In the genomic region with DNA sequence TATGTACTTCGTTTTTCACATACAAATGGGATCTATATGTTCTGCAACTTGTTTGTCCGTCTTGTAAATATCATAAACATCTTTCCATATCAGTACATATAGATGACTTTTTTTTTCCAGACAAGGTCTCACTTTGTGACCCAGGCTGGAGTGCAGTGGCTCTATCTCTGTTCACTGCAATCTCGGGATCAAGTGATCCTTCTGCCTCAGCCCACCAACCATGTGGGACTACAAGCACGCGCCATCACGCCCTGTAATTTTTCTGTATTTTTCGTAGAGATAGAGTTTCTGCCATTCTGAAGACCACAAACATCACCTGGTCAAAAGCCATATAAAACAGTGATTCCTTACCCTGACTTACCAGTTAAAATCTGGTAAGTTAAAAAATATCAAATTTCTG, we compare ENCODE assay signal across 1 cellular context.
TF ChIP-seq lines count a peak whose summit lies in the region.

No MANE protein-coding gene starts in this region.

TF ChIP-seq in K562, 482 proteins besides CTCF, POLR2A, EP300 and RAD21 (continued from another document):
- TF ChIP-seq, protein P1, sequence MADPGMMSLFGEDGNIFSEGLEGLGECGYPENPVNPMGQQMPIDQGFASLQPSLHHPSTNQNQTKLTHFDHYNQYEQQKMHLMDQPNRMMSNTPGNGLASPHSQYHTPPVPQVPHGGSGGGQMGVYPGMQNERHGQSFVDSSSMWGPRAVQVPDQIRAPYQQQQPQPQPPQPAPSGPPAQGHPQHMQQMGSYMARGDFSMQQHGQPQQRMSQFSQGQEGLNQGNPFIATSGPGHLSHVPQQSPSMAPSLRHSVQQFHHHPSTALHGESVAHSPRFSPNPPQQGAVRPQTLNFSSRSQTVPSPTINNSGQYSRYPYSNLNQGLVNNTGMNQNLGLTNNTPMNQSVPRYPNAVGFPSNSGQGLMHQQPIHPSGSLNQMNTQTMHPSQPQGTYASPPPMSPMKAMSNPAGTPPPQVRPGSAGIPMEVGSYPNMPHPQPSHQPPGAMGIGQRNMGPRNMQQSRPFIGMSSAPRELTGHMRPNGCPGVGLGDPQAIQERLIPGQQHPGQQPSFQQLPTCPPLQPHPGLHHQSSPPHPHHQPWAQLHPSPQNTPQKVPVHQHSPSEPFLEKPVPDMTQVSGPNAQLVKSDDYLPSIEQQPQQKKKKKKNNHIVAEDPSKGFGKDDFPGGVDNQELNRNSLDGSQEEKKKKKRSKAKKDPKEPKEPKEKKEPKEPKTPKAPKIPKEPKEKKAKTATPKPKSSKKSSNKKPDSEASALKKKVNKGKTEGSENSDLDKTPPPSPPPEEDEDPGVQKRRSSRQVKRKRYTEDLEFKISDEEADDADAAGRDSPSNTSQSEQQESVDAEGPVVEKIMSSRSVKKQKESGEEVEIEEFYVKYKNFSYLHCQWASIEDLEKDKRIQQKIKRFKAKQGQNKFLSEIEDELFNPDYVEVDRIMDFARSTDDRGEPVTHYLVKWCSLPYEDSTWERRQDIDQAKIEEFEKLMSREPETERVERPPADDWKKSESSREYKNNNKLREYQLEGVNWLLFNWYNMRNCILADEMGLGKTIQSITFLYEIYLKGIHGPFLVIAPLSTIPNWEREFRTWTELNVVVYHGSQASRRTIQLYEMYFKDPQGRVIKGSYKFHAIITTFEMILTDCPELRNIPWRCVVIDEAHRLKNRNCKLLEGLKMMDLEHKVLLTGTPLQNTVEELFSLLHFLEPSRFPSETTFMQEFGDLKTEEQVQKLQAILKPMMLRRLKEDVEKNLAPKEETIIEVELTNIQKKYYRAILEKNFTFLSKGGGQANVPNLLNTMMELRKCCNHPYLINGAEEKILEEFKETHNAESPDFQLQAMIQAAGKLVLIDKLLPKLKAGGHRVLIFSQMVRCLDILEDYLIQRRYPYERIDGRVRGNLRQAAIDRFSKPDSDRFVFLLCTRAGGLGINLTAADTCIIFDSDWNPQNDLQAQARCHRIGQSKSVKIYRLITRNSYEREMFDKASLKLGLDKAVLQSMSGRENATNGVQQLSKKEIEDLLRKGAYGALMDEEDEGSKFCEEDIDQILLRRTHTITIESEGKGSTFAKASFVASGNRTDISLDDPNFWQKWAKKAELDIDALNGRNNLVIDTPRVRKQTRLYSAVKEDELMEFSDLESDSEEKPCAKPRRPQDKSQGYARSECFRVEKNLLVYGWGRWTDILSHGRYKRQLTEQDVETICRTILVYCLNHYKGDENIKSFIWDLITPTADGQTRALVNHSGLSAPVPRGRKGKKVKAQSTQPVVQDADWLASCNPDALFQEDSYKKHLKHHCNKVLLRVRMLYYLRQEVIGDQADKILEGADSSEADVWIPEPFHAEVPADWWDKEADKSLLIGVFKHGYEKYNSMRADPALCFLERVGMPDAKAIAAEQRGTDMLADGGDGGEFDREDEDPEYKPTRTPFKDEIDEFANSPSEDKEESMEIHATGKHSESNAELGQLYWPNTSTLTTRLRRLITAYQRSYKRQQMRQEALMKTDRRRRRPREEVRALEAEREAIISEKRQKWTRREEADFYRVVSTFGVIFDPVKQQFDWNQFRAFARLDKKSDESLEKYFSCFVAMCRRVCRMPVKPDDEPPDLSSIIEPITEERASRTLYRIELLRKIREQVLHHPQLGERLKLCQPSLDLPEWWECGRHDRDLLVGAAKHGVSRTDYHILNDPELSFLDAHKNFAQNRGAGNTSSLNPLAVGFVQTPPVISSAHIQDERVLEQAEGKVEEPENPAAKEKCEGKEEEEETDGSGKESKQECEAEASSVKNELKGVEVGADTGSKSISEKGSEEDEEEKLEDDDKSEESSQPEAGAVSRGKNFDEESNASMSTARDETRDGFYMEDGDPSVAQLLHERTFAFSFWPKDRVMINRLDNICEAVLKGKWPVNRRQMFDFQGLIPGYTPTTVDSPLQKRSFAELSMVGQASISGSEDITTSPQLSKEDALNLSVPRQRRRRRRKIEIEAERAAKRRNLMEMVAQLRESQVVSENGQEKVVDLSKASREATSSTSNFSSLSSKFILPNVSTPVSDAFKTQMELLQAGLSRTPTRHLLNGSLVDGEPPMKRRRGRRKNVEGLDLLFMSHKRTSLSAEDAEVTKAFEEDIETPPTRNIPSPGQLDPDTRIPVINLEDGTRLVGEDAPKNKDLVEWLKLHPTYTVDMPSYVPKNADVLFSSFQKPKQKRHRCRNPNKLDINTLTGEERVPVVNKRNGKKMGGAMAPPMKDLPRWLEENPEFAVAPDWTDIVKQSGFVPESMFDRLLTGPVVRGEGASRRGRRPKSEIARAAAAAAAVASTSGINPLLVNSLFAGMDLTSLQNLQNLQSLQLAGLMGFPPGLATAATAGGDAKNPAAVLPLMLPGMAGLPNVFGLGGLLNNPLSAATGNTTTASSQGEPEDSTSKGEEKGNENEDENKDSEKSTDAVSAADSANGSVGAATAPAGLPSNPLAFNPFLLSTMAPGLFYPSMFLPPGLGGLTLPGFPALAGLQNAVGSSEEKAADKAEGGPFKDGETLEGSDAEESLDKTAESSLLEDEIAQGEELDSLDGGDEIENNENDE (IDR thresholded peaks at IDR 0.05; ENCODE audit: low read depth, low read length) = no peak
- 0 out of 4 replicates have a peak, but pooled peaks of 1 of the 2 experiments have one; percentile 20 for TF ChIP-seq SIN3A (IDR thresholded peaks at IDR 0.05; ENCODE audit: borderline replicate concordance in 2 of 2, control insufficient read depth in 1 of 2, low read depth in 2 of 2, low read length in 2 of 2)
- TF ChIP-seq, protein P2, sequence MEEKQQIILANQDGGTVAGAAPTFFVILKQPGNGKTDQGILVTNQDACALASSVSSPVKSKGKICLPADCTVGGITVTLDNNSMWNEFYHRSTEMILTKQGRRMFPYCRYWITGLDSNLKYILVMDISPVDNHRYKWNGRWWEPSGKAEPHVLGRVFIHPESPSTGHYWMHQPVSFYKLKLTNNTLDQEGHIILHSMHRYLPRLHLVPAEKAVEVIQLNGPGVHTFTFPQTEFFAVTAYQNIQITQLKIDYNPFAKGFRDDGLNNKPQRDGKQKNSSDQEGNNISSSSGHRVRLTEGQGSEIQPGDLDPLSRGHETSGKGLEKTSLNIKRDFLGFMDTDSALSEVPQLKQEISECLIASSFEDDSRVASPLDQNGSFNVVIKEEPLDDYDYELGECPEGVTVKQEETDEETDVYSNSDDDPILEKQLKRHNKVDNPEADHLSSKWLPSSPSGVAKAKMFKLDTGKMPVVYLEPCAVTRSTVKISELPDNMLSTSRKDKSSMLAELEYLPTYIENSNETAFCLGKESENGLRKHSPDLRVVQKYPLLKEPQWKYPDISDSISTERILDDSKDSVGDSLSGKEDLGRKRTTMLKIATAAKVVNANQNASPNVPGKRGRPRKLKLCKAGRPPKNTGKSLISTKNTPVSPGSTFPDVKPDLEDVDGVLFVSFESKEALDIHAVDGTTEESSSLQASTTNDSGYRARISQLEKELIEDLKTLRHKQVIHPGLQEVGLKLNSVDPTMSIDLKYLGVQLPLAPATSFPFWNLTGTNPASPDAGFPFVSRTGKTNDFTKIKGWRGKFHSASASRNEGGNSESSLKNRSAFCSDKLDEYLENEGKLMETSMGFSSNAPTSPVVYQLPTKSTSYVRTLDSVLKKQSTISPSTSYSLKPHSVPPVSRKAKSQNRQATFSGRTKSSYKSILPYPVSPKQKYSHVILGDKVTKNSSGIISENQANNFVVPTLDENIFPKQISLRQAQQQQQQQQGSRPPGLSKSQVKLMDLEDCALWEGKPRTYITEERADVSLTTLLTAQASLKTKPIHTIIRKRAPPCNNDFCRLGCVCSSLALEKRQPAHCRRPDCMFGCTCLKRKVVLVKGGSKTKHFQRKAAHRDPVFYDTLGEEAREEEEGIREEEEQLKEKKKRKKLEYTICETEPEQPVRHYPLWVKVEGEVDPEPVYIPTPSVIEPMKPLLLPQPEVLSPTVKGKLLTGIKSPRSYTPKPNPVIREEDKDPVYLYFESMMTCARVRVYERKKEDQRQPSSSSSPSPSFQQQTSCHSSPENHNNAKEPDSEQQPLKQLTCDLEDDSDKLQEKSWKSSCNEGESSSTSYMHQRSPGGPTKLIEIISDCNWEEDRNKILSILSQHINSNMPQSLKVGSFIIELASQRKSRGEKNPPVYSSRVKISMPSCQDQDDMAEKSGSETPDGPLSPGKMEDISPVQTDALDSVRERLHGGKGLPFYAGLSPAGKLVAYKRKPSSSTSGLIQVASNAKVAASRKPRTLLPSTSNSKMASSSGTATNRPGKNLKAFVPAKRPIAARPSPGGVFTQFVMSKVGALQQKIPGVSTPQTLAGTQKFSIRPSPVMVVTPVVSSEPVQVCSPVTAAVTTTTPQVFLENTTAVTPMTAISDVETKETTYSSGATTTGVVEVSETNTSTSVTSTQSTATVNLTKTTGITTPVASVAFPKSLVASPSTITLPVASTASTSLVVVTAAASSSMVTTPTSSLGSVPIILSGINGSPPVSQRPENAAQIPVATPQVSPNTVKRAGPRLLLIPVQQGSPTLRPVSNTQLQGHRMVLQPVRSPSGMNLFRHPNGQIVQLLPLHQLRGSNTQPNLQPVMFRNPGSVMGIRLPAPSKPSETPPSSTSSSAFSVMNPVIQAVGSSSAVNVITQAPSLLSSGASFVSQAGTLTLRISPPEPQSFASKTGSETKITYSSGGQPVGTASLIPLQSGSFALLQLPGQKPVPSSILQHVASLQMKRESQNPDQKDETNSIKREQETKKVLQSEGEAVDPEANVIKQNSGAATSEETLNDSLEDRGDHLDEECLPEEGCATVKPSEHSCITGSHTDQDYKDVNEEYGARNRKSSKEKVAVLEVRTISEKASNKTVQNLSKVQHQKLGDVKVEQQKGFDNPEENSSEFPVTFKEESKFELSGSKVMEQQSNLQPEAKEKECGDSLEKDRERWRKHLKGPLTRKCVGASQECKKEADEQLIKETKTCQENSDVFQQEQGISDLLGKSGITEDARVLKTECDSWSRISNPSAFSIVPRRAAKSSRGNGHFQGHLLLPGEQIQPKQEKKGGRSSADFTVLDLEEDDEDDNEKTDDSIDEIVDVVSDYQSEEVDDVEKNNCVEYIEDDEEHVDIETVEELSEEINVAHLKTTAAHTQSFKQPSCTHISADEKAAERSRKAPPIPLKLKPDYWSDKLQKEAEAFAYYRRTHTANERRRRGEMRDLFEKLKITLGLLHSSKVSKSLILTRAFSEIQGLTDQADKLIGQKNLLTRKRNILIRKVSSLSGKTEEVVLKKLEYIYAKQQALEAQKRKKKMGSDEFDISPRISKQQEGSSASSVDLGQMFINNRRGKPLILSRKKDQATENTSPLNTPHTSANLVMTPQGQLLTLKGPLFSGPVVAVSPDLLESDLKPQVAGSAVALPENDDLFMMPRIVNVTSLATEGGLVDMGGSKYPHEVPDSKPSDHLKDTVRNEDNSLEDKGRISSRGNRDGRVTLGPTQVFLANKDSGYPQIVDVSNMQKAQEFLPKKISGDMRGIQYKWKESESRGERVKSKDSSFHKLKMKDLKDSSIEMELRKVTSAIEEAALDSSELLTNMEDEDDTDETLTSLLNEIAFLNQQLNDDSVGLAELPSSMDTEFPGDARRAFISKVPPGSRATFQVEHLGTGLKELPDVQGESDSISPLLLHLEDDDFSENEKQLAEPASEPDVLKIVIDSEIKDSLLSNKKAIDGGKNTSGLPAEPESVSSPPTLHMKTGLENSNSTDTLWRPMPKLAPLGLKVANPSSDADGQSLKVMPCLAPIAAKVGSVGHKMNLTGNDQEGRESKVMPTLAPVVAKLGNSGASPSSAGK (IDR thresholded peaks at IDR 0.05) = peak; percentile 70
- TF ChIP-seq IRF2 (CRISPR knock-in tag; IDR thresholded peaks at IDR 0.05) = no peak
- peak; percentile 34; the same call in 1 of the 2 replicates for TF ChIP-seq TEAD4 (IDR thresholded peaks at IDR 0.05; ENCODE audit: low read length)
- TF ChIP-seq TEAD4 (CRISPR knock-in tag; IDR thresholded peaks at IDR 0.05; ENCODE audit: borderline replicate concordance) = no peak
- TF ChIP-seq, protein P3, sequence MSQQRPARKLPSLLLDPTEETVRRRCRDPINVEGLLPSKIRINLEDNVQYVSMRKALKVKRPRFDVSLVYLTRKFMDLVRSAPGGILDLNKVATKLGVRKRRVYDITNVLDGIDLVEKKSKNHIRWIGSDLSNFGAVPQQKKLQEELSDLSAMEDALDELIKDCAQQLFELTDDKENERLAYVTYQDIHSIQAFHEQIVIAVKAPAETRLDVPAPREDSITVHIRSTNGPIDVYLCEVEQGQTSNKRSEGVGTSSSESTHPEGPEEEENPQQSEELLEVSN (IDR thresholded peaks at IDR 0.05; ENCODE audit: borderline replicate concordance in 1 of 2, extremely low read depth in 1 of 2, insufficient read depth in 1 of 2, insufficient read length in 1 of 2, low read depth in 1 of 2, low read length in 1 of 2, poor library complexity in 1 of 2, severe bottlenecking in 1 of 2) = peak in 1 of 2 experiments; percentile 34
- TF ChIP-seq L3MBTL2 (IDR thresholded peaks at IDR 0.05) = peak; percentile 42; the same call in 1 of the 2 replicates
- TF ChIP-seq MYC (IDR thresholded peaks at IDR 0.05; ENCODE audit: low read depth, low read length) = peak; percentile 59; the same call in 1 of the 2 replicates
- no peak for TF ChIP-seq MYC (CRISPR knock-in tag; IDR thresholded peaks at IDR 0.05; ENCODE audit: borderline replicate concordance, low read depth)
- TF ChIP-seq RBM25 (IDR thresholded peaks at IDR 0.05; ENCODE audit: low read depth, low read length, severe bottlenecking) = no peak
- peak; percentile 57; the same call in 1 of the 2 replicates for TF ChIP-seq CC2D1A (IDR thresholded peaks at IDR 0.05)
- 0 out of 4 replicates have a peak, but pooled peaks of 1 of the 2 experiments have one; percentile 9 for TF ChIP-seq RCOR1 (IDR thresholded peaks at IDR 0.05; ENCODE audit: borderline replicate concordance in 1 of 2, low read depth in 2 of 2, low read length in 2 of 2)
- TF ChIP-seq, protein P4, sequence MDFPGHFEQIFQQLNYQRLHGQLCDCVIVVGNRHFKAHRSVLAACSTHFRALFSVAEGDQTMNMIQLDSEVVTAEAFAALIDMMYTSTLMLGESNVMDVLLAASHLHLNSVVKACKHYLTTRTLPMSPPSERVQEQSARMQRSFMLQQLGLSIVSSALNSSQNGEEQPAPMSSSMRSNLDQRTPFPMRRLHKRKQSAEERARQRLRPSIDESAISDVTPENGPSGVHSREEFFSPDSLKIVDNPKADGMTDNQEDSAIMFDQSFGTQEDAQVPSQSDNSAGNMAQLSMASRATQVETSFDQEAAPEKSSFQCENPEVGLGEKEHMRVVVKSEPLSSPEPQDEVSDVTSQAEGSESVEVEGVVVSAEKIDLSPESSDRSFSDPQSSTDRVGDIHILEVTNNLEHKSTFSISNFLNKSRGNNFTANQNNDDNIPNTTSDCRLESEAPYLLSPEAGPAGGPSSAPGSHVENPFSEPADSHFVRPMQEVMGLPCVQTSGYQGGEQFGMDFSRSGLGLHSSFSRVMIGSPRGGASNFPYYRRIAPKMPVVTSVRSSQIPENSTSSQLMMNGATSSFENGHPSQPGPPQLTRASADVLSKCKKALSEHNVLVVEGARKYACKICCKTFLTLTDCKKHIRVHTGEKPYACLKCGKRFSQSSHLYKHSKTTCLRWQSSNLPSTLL (IDR thresholded peaks at IDR 0.05) = peak; percentile 82
- no peak for TF ChIP-seq KDM4B (IDR thresholded peaks at IDR 0.05; ENCODE audit: borderline replicate concordance in 2 of 2, low read depth in 1 of 2)
- TF ChIP-seq YY1 (IDR thresholded peaks at IDR 0.05; ENCODE audit: borderline replicate concordance in 1 of 3, control insufficient read depth in 1 of 3, extremely low read depth in 1 of 3, insufficient read depth in 3 of 3, insufficient read length in 1 of 3, insufficient replicate concordance in 2 of 3, low read depth in 1 of 3, low read length in 2 of 3) = peak in 1 of 3 experiments; percentile 65
- TF ChIP-seq DPF2 (IDR thresholded peaks at IDR 0.05) = peak; percentile 27
- TF ChIP-seq, protein P5, sequence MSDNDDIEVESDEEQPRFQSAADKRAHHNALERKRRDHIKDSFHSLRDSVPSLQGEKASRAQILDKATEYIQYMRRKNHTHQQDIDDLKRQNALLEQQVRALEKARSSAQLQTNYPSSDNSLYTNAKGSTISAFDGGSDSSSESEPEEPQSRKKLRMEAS (CRISPR knock-in tag; IDR thresholded peaks at IDR 0.05) = peak; percentile 31; the same call in 1 of the 2 replicates
